In genomic region chr1:27427329-27427728, GRCh38 we compare ENCODE assay signal across 10 cellular contexts. TPM values are rescaled to one million over a fixed set of nuclear protein-coding genes. Genes with fewer than 3 reads are reported as not detected.
DNase-seq lines count a peak whose midpoint lies in the region; ATAC-seq and TF ChIP-seq lines count a peak whose summit lies in the region.
"Had no signal": no experiment of that assay in that cellular context is flagged by ENCODE, and none has a peak within 500 bp of the region (broad histone marks: within the 10 kb centered on the region; RNA-seq: fewer than 3 reads in every experiment).

No MANE protein-coding gene starts in this region.

- no peak overlapping the region for H2AFZ ChIP-seq in OCI-LY1 (ENCODE audit: low read length)

- TF ChIP-seq CTCF in OCI-LY1 (IDR thresholded peaks at IDR 0.05; ENCODE audit: low read length) (no peak), prostate gland (IDR thresholded peaks at IDR 0.05) (no peak)

- no peaks in the 10 kb centered on the region for H3K9me3 ChIP-seq in CD4-positive, CD25-positive, alpha-beta regulatory T cell (ENCODE audit: control insufficient read depth in 2 of 2, low read length in 2 of 2)
- H3K9me3 ChIP-seq in OCI-LY1 (ENCODE audit: low read length) (no peaks in the 10 kb centered on the region), prostate gland (no peaks in the 10 kb centered on the region)

- no peaks in the 10 kb centered on the region for H3K9me2 ChIP-seq in OCI-LY1 (ENCODE audit: low read depth, low read length)

- H4K20me1 ChIP-seq in OCI-LY1 (ENCODE audit: insufficient read depth, low read length): no peaks in the 10 kb centered on the region

- DNase-seq in CD4-positive, CD25-positive, alpha-beta regulatory T cell: no peak
- peak; percentile 51 for DNase-seq in germinal center (ENCODE audit: low spot score)
- no peak for DNase-seq in prostate gland (ENCODE audit: low spot score)
- DNase-seq in NCI-H146 treated with DMSO at 0.1 percent for 48 hours (lab: John Stamatoyannopoulos, UW; ENCODE audit: unreplicated experiment): no peak
- DNase-seq in NCI-H1105 (lab: John Stamatoyannopoulos, UW): no peak
- no peak for DNase-seq in G401 (ENCODE audit: low spot score)
- no peak for DNase-seq in NCI-H510A treated with DMSO at 0.1 percent for 48 hours (lab: John Stamatoyannopoulos, UW)
- DNase-seq: islet precursor cell, NCI-H1694 had no signal

- in situ Hi-C loops in G401 (cut with HindIII; ENCODE audit: low sequenced_read_pairs): no loop called here

- peaks cover 20% of the 10 kb centered on the region for H3K36me3 Mint-ChIP-seq in CD4-positive, CD25-positive, alpha-beta regulatory T cell

- intact Hi-C loops in prostate gland (cut with DNase I): no loop called here

- peaks cover 71% of the 10 kb centered on the region for H3K4me1 ChIP-seq in CD4-positive, CD25-positive, alpha-beta regulatory T cell (ENCODE audit: control insufficient read depth, insufficient read depth, low read length, poor library complexity, severe bottlenecking)
- H3K4me1 ChIP-seq in OCI-LY1 (ENCODE audit: insufficient read depth, low read length, severe bottlenecking): peaks cover 77% of the 10 kb centered on the region
- H3K4me1 ChIP-seq in prostate gland (replicated peaks): peaks cover 8% of the 10 kb centered on the region

- H3K36me3 ChIP-seq in CD4-positive, CD25-positive, alpha-beta regulatory T cell (ENCODE audit: control insufficient read depth, insufficient read depth, low read length): peaks cover 31% of the 10 kb centered on the region
- H3K36me3 ChIP-seq in OCI-LY1 (ENCODE audit: insufficient read depth, low read length): peaks cover 51% of the 10 kb centered on the region; the same call in 1 of the 2 replicates
- H3K36me3 ChIP-seq in prostate gland: peaks cover 0 to 11% of the 10 kb centered on the region in 2 donors

- H3K9ac ChIP-seq in OCI-LY1 (ENCODE audit: low read length): peak overlapping the region; percentile 53

- H3K9me3 Mint-ChIP-seq in CD4-positive, CD25-positive, alpha-beta regulatory T cell: no peaks in the 10 kb centered on the region

- peaks cover 45 to 86% (median 57%) of the 10 kb centered on the region in 4 donors for H3K4me1 Mint-ChIP-seq in CD4-positive, CD25-positive, alpha-beta regulatory T cell

- H3K27me3 ChIP-seq in CD4-positive, CD25-positive, alpha-beta regulatory T cell (ENCODE audit: control insufficient read depth, insufficient read depth, low read length): no peaks in the 10 kb centered on the region
- H3K27me3 ChIP-seq in OCI-LY1 (ENCODE audit: insufficient read depth, low read length) (no peaks in the 10 kb centered on the region), prostate gland (replicated peaks; ENCODE audit: insufficient read depth) (no peaks in the 10 kb centered on the region)

- H3K27me3 Mint-ChIP-seq in CD4-positive, CD25-positive, alpha-beta regulatory T cell: no peaks in the 10 kb centered on the region

- peak overlapping the region; percentile 65 to 97 (median 90) for H3K27ac Mint-ChIP-seq in CD4-positive, CD25-positive, alpha-beta regulatory T cell

- 60% methylated on average over 2 of the region's 2 CpGs for WGBS in prostate gland

- peak overlapping the region; percentile 78; the same call in 1 of the 2 replicates for H3K4me2 ChIP-seq in OCI-LY1 (ENCODE audit: low read length)

- no peak for TF ChIP-seq POLR2A in prostate gland (IDR thresholded peaks at IDR 0.05)

- peak overlapping the region; percentile 12 to 87 (median 34) for H3K4me3 Mint-ChIP-seq in CD4-positive, CD25-positive, alpha-beta regulatory T cell

- H3K4me3 ChIP-seq in CD4-positive, CD25-positive, alpha-beta regulatory T cell (ENCODE audit: low read depth, low read length): no peak overlapping the region
- H3K4me3 ChIP-seq in OCI-LY1 (ENCODE audit: low read depth, low read length, poor library complexity, severe bottlenecking) (peak overlapping the region; percentile 23), prostate gland (no peak overlapping the region)

- peaks cover 4% of the 10 kb centered on the region; the same call in 1 of the 2 replicates for H3F3A ChIP-seq in OCI-LY1 (ENCODE audit: insufficient read depth, low read length)

- H3K27ac ChIP-seq in CD4-positive, CD25-positive, alpha-beta regulatory T cell (ENCODE audit: insufficient read depth, low read length, poor library complexity, severe bottlenecking): no peak overlapping the region
- H3K27ac ChIP-seq in OCI-LY1 (ENCODE audit: low read depth, low read length, poor library complexity, severe bottlenecking): peak overlapping the region; percentile 97
- peak overlapping the region; percentile 48 to 70 for H3K27ac ChIP-seq in prostate gland

- ATAC-seq in CD4-positive, CD25-positive, alpha-beta regulatory T cell (ENCODE audit: low read depth in 2 of 2): no peak

- peaks cover 39% of the 10 kb centered on the region for H3K79me2 ChIP-seq in OCI-LY1 (ENCODE audit: insufficient read depth, low read length)

RNA-seq across cellular contexts. Expression of gene GPR3, which starts 34.9 kb away (rescaled TPM):
- total RNA-seq in CD4-positive, CD25-positive, alpha-beta regulatory T cell: 0.47 TPM
- polyA plus RNA-seq in CD4-positive, CD25-positive, alpha-beta regulatory T cell: under 1 TPM in 2 of 4 donors, not detected in 2; 0.07 to 0.21 TPM
- under 1 TPM; 0.14 to 0.57 TPM for total RNA-seq in prostate gland
- total RNA-seq in G401 (2014; rRNA removed; shearing (Covaris generic)): 2.4 and 6.9 TPM in 2 replicates

RNA-seq across cellular contexts. Expression of gene CD164L2, which starts 44.2 kb away (rescaled TPM):
- not detected for total RNA-seq in CD4-positive, CD25-positive, alpha-beta regulatory T cell
- not detected for polyA plus RNA-seq in CD4-positive, CD25-positive, alpha-beta regulatory T cell
- 1 to 10 TPM; 1.8 to 3.6 TPM for total RNA-seq in prostate gland
- total RNA-seq in G401 (2014; rRNA removed; shearing (Covaris generic)): not detected in 2 replicates

RNA-seq across cellular contexts. Expression of gene FCN3, which starts 52.7 kb away (rescaled TPM):
- not detected for total RNA-seq in CD4-positive, CD25-positive, alpha-beta regulatory T cell
- polyA plus RNA-seq in CD4-positive, CD25-positive, alpha-beta regulatory T cell: not detected
- 10 to 100 TPM in 1 of 2 donors, under 1 TPM in 1; 0.82 to 15.6 TPM for total RNA-seq in prostate gland
- not detected in 2 replicates for total RNA-seq in G401 (2014; rRNA removed; shearing (Covaris generic))
